ENCODE assay signal across 38 cellular contexts in genomic region chr11:71124127-71124526, GRCh38.
"Had no signal": no experiment of that assay in that cellular context is flagged by ENCODE, and none has a peak within 500 bp of the region (broad histone marks: within the 10 kb centered on the region; RNA-seq: fewer than 3 reads in every experiment).

No MANE protein-coding gene starts in this region.

- H3K27ac ChIP-seq: adrenal gland, body of pancreas, brain microvascular endothelial cell, breast epithelium, cardiac muscle cell had no signal

- H3K36me3 Mint-ChIP-seq: activated CD4-positive, alpha-beta memory T cell treated with anti-CD3 and anti-CD28 coated beads for 36 hours; activated naive CD4-positive, alpha-beta T cell treated with anti-CD3 and anti-CD28 coated beads, Interleukin-2, amount 50 U/mL, for 72 hours; activated naive CD8-positive, alpha-beta T cell treated with anti-CD3 and anti-CD28 coated beads for 36 hours had no signal

- H3K4me3 Mint-ChIP-seq: activated B cell treated with CpG ODN at 0.5 μM for 24 hours; activated CD4-positive, alpha-beta memory T cell treated with anti-CD3 and anti-CD28 coated beads for 36 hours; activated CD4-positive, alpha-beta T cell treated with anti-CD3 and anti-CD28 coated beads, Interleukin-2, amount 10 ng/mL, durations not matched to agents 24 days and 14 days; activated CD8-positive, alpha-beta T cell treated with anti-CD3 and anti-CD28 coated beads for 36 hours; activated naive CD4-positive, alpha-beta T cell treated with anti-CD3 and anti-CD28 coated beads for 36 hours; activated naive CD8-positive, alpha-beta T cell treated with anti-CD3 and anti-CD28 coated beads for 36 hours; activated T-cell treated with anti-CD3 and anti-CD28 coated beads, Interleukin-2, amount 50 U/mL, for 4 hours; activated T-cell treated with anti-CD3 and anti-CD28 coated beads, Interleukin-2, amount 50 U/mL, for 72 hours; activated T-helper 1 cell treated with anti-CD3 and anti-CD28 coated beads, Interleukin-12 subunit alpha, Interleukin-12 subunit beta, Interleukin-2, Interleukin-4 antibody, amounts not matched to agents 30 ng/mL and 10 ng/mL and 1 ng/mL, durations not matched to agents 14 hours and 24 hours and 36 hours; activated T-helper 17 cell treated with anti-CD3 and anti-CD28 coated beads, Interleukin-2, amount 50 U/mL, for 72 hours; central memory CD8-positive, alpha-beta T cell; T-helper 1 cell treated with Interleukin-12 subunit alpha and Interleukin-12 subunit beta and Interleukin-4 antibody, amounts not matched to agents 30 μg/mL and 1 μg/mL, for 36 hours; T-helper 2 cell treated with Interferon-gamma antibody and Interleukin-4, amounts not matched to agents 5 μg/mL and 100 μg/mL, for 36 hours had no signal

- H3K27me3 ChIP-seq: adrenal gland, body of pancreas, brain microvascular endothelial cell, breast epithelium, cardiac muscle cell had no signal

- H3K4me1 Mint-ChIP-seq: activated B cell treated with CpG ODN at 0.5 μM for 24 hours; activated CD4-positive, alpha-beta T cell treated with anti-CD3 and anti-CD28 coated beads, Interleukin-2, amount 10 ng/mL, durations not matched to agents 24 days and 14 days; activated naive CD8-positive, alpha-beta T cell treated with anti-CD3 and anti-CD28 coated beads for 36 hours; activated T-helper 17 cell treated with anti-CD3 and anti-CD28 coated beads, Interleukin-2, amount 50 U/mL, for 72 hours; central memory CD8-positive, alpha-beta T cell had no signal

- H3K36me3 ChIP-seq: adrenal gland, brain microvascular endothelial cell, breast epithelium, cardiac muscle cell had no signal

- H3K27ac Mint-ChIP-seq: activated B cell treated with CpG ODN at 0.5 μM for 24 hours; activated CD4-positive, alpha-beta memory T cell treated with anti-CD3 and anti-CD28 coated beads for 36 hours; activated CD4-positive, alpha-beta T cell treated with anti-CD3 and anti-CD28 coated beads, Interleukin-2, amount 10 ng/mL, durations not matched to agents 24 days and 14 days; activated CD8-positive, alpha-beta T cell treated with anti-CD3 and anti-CD28 coated beads for 36 hours; activated naive CD4-positive, alpha-beta T cell treated with anti-CD3 and anti-CD28 coated beads for 36 hours; activated naive CD4-positive, alpha-beta T cell treated with anti-CD3 and anti-CD28 coated beads, Interleukin-2, amount 50 U/mL, for 72 hours; activated naive CD8-positive, alpha-beta T cell treated with anti-CD3 and anti-CD28 coated beads for 36 hours; activated T-cell treated with anti-CD3 and anti-CD28 coated beads, Interleukin-2, amount 50 U/mL, for 72 hours; activated T-helper 1 cell treated with anti-CD3 and anti-CD28 coated beads, Interleukin-12 subunit alpha, Interleukin-12 subunit beta, Interleukin-2, Interleukin-4 antibody, amounts not matched to agents 30 ng/mL and 10 ng/mL and 1 ng/mL, durations not matched to agents 14 hours and 24 hours and 36 hours; activated T-helper 17 cell treated with anti-CD3 and anti-CD28 coated beads, Interleukin-2, amount 50 U/mL, for 72 hours; T-helper 1 cell treated with Interleukin-12 subunit alpha and Interleukin-12 subunit beta and Interleukin-4 antibody, amounts not matched to agents 30 μg/mL and 1 μg/mL, for 36 hours; T-helper 2 cell treated with Interferon-gamma antibody and Interleukin-4, amounts not matched to agents 5 μg/mL and 100 μg/mL, for 36 hours had no signal

- DNase-seq: activated B cell treated with CpG ODN at 0.5 μM for 24 hours; activated CD4-positive, alpha-beta memory T cell treated with anti-CD3 and anti-CD28 coated beads for 36 hours; activated CD4-positive, alpha-beta T cell treated with anti-CD3 and anti-CD28 coated beads for 4 hours; activated CD4-positive, alpha-beta T cell treated with anti-CD3 and anti-CD28 coated beads, Interleukin-2, amount 10 ng/mL, durations not matched to agents 24 days and 14 days; activated CD4-positive, alpha-beta T cell treated with anti-CD3 and anti-CD28 coated beads, Interleukin-2, amount 50 U/mL, for 1 hour; activated CD4-positive, alpha-beta T cell treated with anti-CD3 and anti-CD28 coated beads, Interleukin-2, amount 50 U/mL, for 4 hours; activated CD4-positive, CD25-positive, alpha-beta regulatory T cell treated with anti-CD3 and anti-CD28 coated beads, Interleukin-2, amount 50 U/mL, for 72 hours; activated CD8-positive, alpha-beta memory T cell treated with anti-CD3 and anti-CD28 coated beads, Interleukin-2, amount 50 U/mL, for 4 hours; activated CD8-positive, alpha-beta T cell treated with anti-CD3 and anti-CD28 coated beads for 36 hours; activated effector memory CD4-positive, alpha-beta T cell treated with anti-CD3 and anti-CD28 coated beads, Interleukin-2, amount 50 U/mL, for 16 hours; activated gamma-delta T cell treated with Interleukin-2 at 50 U/mL for 16 hours; activated naive CD4-positive, alpha-beta T cell; activated naive CD4-positive, alpha-beta T cell treated with anti-CD3 and anti-CD28 coated beads for 36 hours; activated naive CD4-positive, alpha-beta T cell treated with anti-CD3 and anti-CD28 coated beads, Interleukin-2, amount 50 U/mL, for 16 hours; activated naive CD8-positive, alpha-beta T cell treated with anti-CD3 and anti-CD28 coated beads for 36 hours; activated T-cell treated with anti-CD3 and anti-CD28 coated beads for 4 hours; activated T-cell treated with anti-CD3 and anti-CD28 coated beads, Interleukin-2, amount 50 U/mL, for 1 hour; activated T-cell treated with anti-CD3 and anti-CD28 coated beads, Interleukin-2, amount 50 U/mL, for 4 hours; activated T-cell treated with anti-CD3 and anti-CD28 coated beads, Interleukin-2, amount 50 U/mL, for 72 hours; adrenal gland; amniotic stem cell; aorta; body of pancreas; brain microvascular endothelial cell; caudate nucleus; cerebellar nuclear complex; T-helper 1 cell; T-helper 2 cell; T-helper 9 cell had no signal

- H3K4me3 ChIP-seq: adrenal gland, body of pancreas, breast epithelium, cardiac muscle cell had no signal

- H3K9me3 Mint-ChIP-seq: activated CD8-positive, alpha-beta T cell treated with anti-CD3 and anti-CD28 coated beads for 36 hours; activated naive CD8-positive, alpha-beta T cell treated with anti-CD3 and anti-CD28 coated beads for 36 hours; activated T-helper 1 cell treated with anti-CD3 and anti-CD28 coated beads, Interleukin-12 subunit alpha, Interleukin-12 subunit beta, Interleukin-2, Interleukin-4 antibody, amounts not matched to agents 30 ng/mL and 10 ng/mL and 1 ng/mL, durations not matched to agents 14 hours and 24 hours and 36 hours; activated T-helper 17 cell treated with anti-CD3 and anti-CD28 coated beads, Interleukin-2, amount 50 U/mL, for 72 hours; T-helper 2 cell treated with Interferon-gamma antibody and Interleukin-4, amounts not matched to agents 5 μg/mL and 100 μg/mL, for 36 hours had no signal

- ATAC-seq: activated CD8-positive, alpha-beta T cell treated with anti-CD3 and anti-CD28 coated beads for 36 hours; activated naive CD4-positive, alpha-beta T cell treated with anti-CD3 and anti-CD28 coated beads, Interleukin-2, amount 50 U/mL, for 72 hours; activated T-cell treated with anti-CD3 and anti-CD28 coated beads, Interleukin-2, amount 50 U/mL, for 4 hours; activated T-cell treated with anti-CD3 and anti-CD28 coated beads, Interleukin-2, amount 50 U/mL, for 72 hours; activated T-helper 17 cell treated with anti-CD3 and anti-CD28 coated beads, Interleukin-2, amount 50 U/mL, for 72 hours; body of pancreas had no signal

- FAIRE-seq: astrocyte had no signal

- H3K27me3 Mint-ChIP-seq: activated CD4-positive, alpha-beta T cell treated with anti-CD3 and anti-CD28 coated beads, Interleukin-2, amount 10 ng/mL, durations not matched to agents 24 days and 14 days had no signal

- H3K9me3 ChIP-seq: adrenal gland, body of pancreas, breast epithelium had no signal
